2 cellular contexts compared by ENCODE assay signal in genomic region chr15:62931650-62932049, GRCh38.
TF ChIP-seq lines count a peak whose summit lies in the region.

No MANE protein-coding gene starts in this region.

TF ChIP-seq in liver, 16 proteins besides CTCF, POLR2A, EP300 and RAD21 (continued from another document):
- TF ChIP-seq REST (IDR thresholded peaks at IDR 0.05) (no peak), HNF4G (IDR thresholded peaks at IDR 0.05) (no peak), ATF3 (IDR thresholded peaks at IDR 0.05) (peak; percentile 74), JUND (IDR thresholded peaks at IDR 0.05) (no peak), SP1 (IDR thresholded peaks at IDR 0.05) (no peak), FOXA2 (IDR thresholded peaks at IDR 0.05) (no peak), FOXA1 (IDR thresholded peaks at IDR 0.05) (no peak), NR2F2 (IDR thresholded peaks at IDR 0.05) (no peak), YY1 (IDR thresholded peaks at IDR 0.05) (peak; percentile 31), MAX (IDR thresholded peaks at IDR 0.05) (no peak), TAF1 (conservative IDR thresholded peaks at IDR 0.05) (no peak), HNF4A (conservative IDR thresholded peaks at IDR 0.05) (peak in 1 of 2 donors; percentile 15), EGR1 (IDR thresholded peaks at IDR 0.05; ENCODE audit: low read depth in 2 of 2) (no peak), GABPA (IDR thresholded peaks at IDR 0.05 in 1 of 2, conservative IDR thresholded peaks at IDR 0.05 in 1 of 2) (no peak), RXRA (IDR thresholded peaks at IDR 0.05) (peak; percentile 20 to 22)

TF ChIP-seq in HepG2, 621 proteins besides CTCF, POLR2A, EP300 and RAD21 (continued from another document):
- TF ChIP-seq ZNF646 (CRISPR knock-in tag; IDR thresholded peaks at IDR 0.05) (no peak), NAIF1 (CRISPR knock-in tag; IDR thresholded peaks at IDR 0.05; ENCODE audit: borderline replicate concordance) (no peak), CBFB (CRISPR knock-in tag; IDR thresholded peaks at IDR 0.05) (no peak), CREM (IDR thresholded peaks at IDR 0.05) (no peak), CREM (CRISPR knock-in tag; IDR thresholded peaks at IDR 0.05) (no peak), HINFP (CRISPR knock-in tag; IDR thresholded peaks at IDR 0.05; ENCODE audit: low read depth) (no peak), RORA (CRISPR knock-in tag; IDR thresholded peaks at IDR 0.05) (no peak), NCOA1 (CRISPR knock-in tag; IDR thresholded peaks at IDR 0.05) (no peak)
TF ChIP-seq in HepG2: peak in this region for 0.
